ENCODE assay signal across 8 cellular contexts in the genomic region with DNA sequence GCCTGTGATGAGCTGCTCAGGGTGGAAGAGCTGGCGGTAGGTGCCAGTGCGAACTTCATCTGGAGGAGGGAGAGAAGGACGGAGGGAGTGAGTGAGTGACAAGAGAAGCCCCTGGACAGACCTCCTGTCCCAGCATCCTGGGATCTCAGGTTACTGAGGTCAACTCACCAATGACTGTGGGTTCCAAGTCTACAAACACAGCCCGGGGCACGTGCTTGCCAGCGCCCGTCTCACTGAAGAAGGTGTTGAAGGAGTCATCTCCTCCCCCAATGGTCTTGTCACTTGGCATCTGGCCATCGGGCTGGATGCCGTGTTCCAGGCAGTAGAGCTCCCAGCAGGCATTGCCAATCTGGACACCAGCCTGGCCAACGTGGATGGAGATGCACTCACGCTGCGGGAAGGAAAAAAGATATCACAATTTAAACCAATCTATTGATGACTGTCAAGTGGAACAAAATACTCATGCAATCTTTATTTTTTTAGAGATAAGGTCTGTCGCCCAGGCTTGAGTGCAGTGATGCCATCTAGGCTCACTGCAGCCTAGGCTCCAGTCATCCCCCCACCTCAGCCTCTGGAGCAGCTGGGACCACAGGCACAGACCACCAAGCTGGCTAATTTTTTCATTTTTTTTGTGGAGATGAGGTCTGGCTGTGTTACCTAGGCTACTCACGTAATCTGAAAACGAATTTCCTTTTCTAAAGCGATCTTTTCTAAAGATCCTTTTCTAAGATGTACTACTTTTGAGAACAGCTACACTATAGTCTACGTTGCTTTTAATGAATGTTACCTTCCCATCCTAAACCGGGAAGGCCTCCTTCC. TPM values are rescaled to one million over a fixed set of nuclear protein-coding genes. Genes with fewer than 3 reads are reported as not detected.
DNase-seq lines count a peak whose midpoint lies in the region; ATAC-seq, FAIRE-seq and TF ChIP-seq lines count a peak whose summit lies in the region.

No MANE protein-coding gene starts in this region.

- H3K9me3 ChIP-seq in astrocyte (ENCODE audit: insufficient read depth, low read depth, low read length), result no peaks in the 10 kb centered on the region
- H3K9me3 ChIP-seq in thoracic aorta, result no peaks in the 10 kb centered on the region

- H3K36me3 ChIP-seq in astrocyte (ENCODE audit: insufficient read depth, low read length) (peaks cover 26% of the 10 kb centered on the region), thoracic aorta (peaks cover 26% of the 10 kb centered on the region)

- H3K27me3 ChIP-seq in astrocyte (ENCODE audit: insufficient read depth, low read length) (no peaks in the 10 kb centered on the region), layer of hippocampus (ENCODE audit: control insufficient read depth, insufficient read depth, low read length) (no peaks in the 10 kb centered on the region), thoracic aorta (replicated peaks; ENCODE audit: insufficient read depth) (no peaks in the 10 kb centered on the region)

- H2AFZ ChIP-seq in astrocyte (ENCODE audit: low read depth, low read length), result no peak overlapping the region

- H3K4me2 ChIP-seq in astrocyte (ENCODE audit: low read length), result peak overlapping the region; percentile 87

- peaks cover 2% of the 10 kb centered on the region for H3K27me3 Mint-ChIP-seq in activated CD4-positive, alpha-beta T cell treated with anti-CD3 and anti-CD28 coated beads, Interleukin-2, amount 10 ng/mL, durations not matched to agents 24 days and 14 days
- H3K27me3 Mint-ChIP-seq in astrocyte (ENCODE audit: low read depth, unreplicated experiment), result no peaks in the 10 kb centered on the region

- no peak for FAIRE-seq in astrocyte (lab: Jason Lieb, UNC)

- peak overlapping the region; percentile 99 for H3K9ac ChIP-seq in astrocyte (ENCODE audit: low read length)

- peaks cover 44% of the 10 kb centered on the region for H3K36me3 Mint-ChIP-seq in activated CD4-positive, alpha-beta T cell treated with anti-CD3 and anti-CD28 coated beads, Interleukin-2, amount 10 ng/mL, durations not matched to agents 24 days and 14 days (ENCODE audit: low read depth)
- H3K36me3 Mint-ChIP-seq in astrocyte (ENCODE audit: low read depth, unreplicated experiment), result peaks cover 26% of the 10 kb centered on the region

- no peak for ATAC-seq in thoracic aorta (ENCODE audit: insufficient number of reproducible peaks, low FRiP score, low read depth)
- ATAC-seq in GM19452 (IDR thresholded peaks at IDR 0.05; ENCODE audit: unreplicated experiment), result no peak

- no peak for TF ChIP-seq CTCF in astrocyte (IDR thresholded peaks at IDR 0.05; ENCODE audit: insufficient read depth, low read depth, low read length)
- TF ChIP-seq CTCF in thoracic aorta (IDR thresholded peaks at IDR 0.05), result no peak

- peaks cover 36% of the 10 kb centered on the region for H3K4me1 Mint-ChIP-seq in activated CD4-positive, alpha-beta T cell treated with anti-CD3 and anti-CD28 coated beads, Interleukin-2, amount 10 ng/mL, durations not matched to agents 24 days and 14 days
- H3K4me1 Mint-ChIP-seq in astrocyte (ENCODE audit: low read depth, unreplicated experiment), result peaks cover 28% of the 10 kb centered on the region

- H4K20me1 ChIP-seq in astrocyte (ENCODE audit: insufficient read depth, low read length), result peaks cover 36% of the 10 kb centered on the region

- peak overlapping the region; percentile 99 for H3K27ac Mint-ChIP-seq in activated CD4-positive, alpha-beta T cell treated with anti-CD3 and anti-CD28 coated beads, Interleukin-2, amount 10 ng/mL, durations not matched to agents 24 days and 14 days
- H3K27ac Mint-ChIP-seq in astrocyte (ENCODE audit: unreplicated experiment), result peak overlapping the region; percentile 100

- H3K4me1 ChIP-seq in astrocyte (ENCODE audit: insufficient read depth, low read length) (peaks cover 17% of the 10 kb centered on the region), thoracic aorta (ENCODE audit: control insufficient read depth in 1 of 2, low read depth in 2 of 2) (peaks cover 10 to 37% of the 10 kb centered on the region in 2 donors)

- peaks cover 46% of the 10 kb centered on the region for H3K79me2 ChIP-seq in astrocyte (ENCODE audit: insufficient read depth, low read length)

- DNase-seq in activated CD4-positive, alpha-beta T cell treated with anti-CD3 and anti-CD28 coated beads, Interleukin-2, amount 10 ng/mL, durations not matched to agents 24 days and 14 days, result peak; percentile 65
- DNase-seq in activated CD4-positive, alpha-beta T cell treated with anti-CD3 and anti-CD28 coated beads, Interleukin-2, amount 50 U/mL, for 4 hours, result no peak
- DNase-seq in astrocyte (ENCODE audit: low read depth), result no peak
- no peak for DNase-seq in thoracic aorta (ENCODE audit: low spot score)
- no peak for DNase-seq in GF-D8 (lab: John Stamatoyannopoulos, UW)
- no peak for DNase-seq in SHP77 (lab: John Stamatoyannopoulos, UW)

- H3K4me3 Mint-ChIP-seq in activated CD4-positive, alpha-beta T cell treated with anti-CD3 and anti-CD28 coated beads, Interleukin-2, amount 10 ng/mL, durations not matched to agents 24 days and 14 days, result peak overlapping the region; percentile 98
- H3K4me3 Mint-ChIP-seq in astrocyte (ENCODE audit: unreplicated experiment), result peak overlapping the region; percentile 97

- intact Hi-C loops in activated CD4-positive, alpha-beta T cell treated with anti-CD3 and anti-CD28 coated beads, Interleukin-2, amount 10 ng/mL, durations not matched to agents 24 days and 14 days (cut with micrococcal nuclease), result loop anchor here (1.0 to 5.0 kb wide), 6 partner anchors 19 to 613 kb away; a partner anchor contains a TSS

- H3K27ac ChIP-seq in astrocyte (ENCODE audit: low read depth, low read length) (peak overlapping the region; percentile 98), layer of hippocampus (ENCODE audit: low read depth, low read length) (peak overlapping the region; percentile 99), thoracic aorta (peak overlapping the region; percentile 40 to 100)

- no peaks in the 10 kb centered on the region for H3K9me3 Mint-ChIP-seq in activated CD4-positive, alpha-beta T cell treated with anti-CD3 and anti-CD28 coated beads, Interleukin-2, amount 10 ng/mL, durations not matched to agents 24 days and 14 days
- no peaks in the 10 kb centered on the region for H3K9me3 Mint-ChIP-seq in astrocyte (ENCODE audit: unreplicated experiment)

- H3K4me3 ChIP-seq in astrocyte (ENCODE audit: insufficient read depth, low read depth, low read length) (peak overlapping the region; percentile 96), thoracic aorta (peak overlapping the region; percentile 94)

RNA-seq across cellular contexts. Expression of a gene that starts 1.7 kb away (rescaled TPM):
- 1,679 and 1,696 TPM in 2 replicates for total RNA-seq in activated CD4-positive, alpha-beta T cell treated with anti-CD3 and anti-CD28 coated beads, Interleukin-2, amount 10 ng/mL, durations not matched to agents 24 days and 14 days
- 811 and 939 TPM in 2 replicates for total RNA-seq in astrocyte
- total RNA-seq in thoracic aorta, result 100 to 1,000 TPM; 501 to 945 TPM

RNA-seq across cellular contexts. Expression of a gene that starts 18.9 kb away (rescaled TPM):
- total RNA-seq in activated CD4-positive, alpha-beta T cell treated with anti-CD3 and anti-CD28 coated beads, Interleukin-2, amount 10 ng/mL, durations not matched to agents 24 days and 14 days, result 39.9 and 43.7 TPM in 2 replicates
- total RNA-seq in astrocyte, result 58.7 and 61.0 TPM in 2 replicates
- 10 to 100 TPM; 77.7 to 93.4 TPM for total RNA-seq in thoracic aorta

RNA-seq across cellular contexts. Expression of a gene that starts 34.9 kb away (rescaled TPM):
- 0.07 and 0.09 TPM in 2 replicates for total RNA-seq in activated CD4-positive, alpha-beta T cell treated with anti-CD3 and anti-CD28 coated beads, Interleukin-2, amount 10 ng/mL, durations not matched to agents 24 days and 14 days
- total RNA-seq in astrocyte (0.05 and 0.16 TPM in 2 replicates), thoracic aorta (1 to 10 TPM; 1.2 to 2.4 TPM)

RNA-seq across cellular contexts. Expression of a gene that starts 59.3 kb away (rescaled TPM):
- 45.9 and 46.8 TPM in 2 replicates for total RNA-seq in activated CD4-positive, alpha-beta T cell treated with anti-CD3 and anti-CD28 coated beads, Interleukin-2, amount 10 ng/mL, durations not matched to agents 24 days and 14 days
- total RNA-seq in astrocyte, result 772 and 932 TPM in 2 replicates
- 100 to 1,000 TPM; 107 to 259 TPM for total RNA-seq in thoracic aorta

RNA-seq across cellular contexts. Expression of a gene that starts 59.8 kb away (rescaled TPM):
- 10.9 and 11.8 TPM in 2 replicates for total RNA-seq in activated CD4-positive, alpha-beta T cell treated with anti-CD3 and anti-CD28 coated beads, Interleukin-2, amount 10 ng/mL, durations not matched to agents 24 days and 14 days
- total RNA-seq in astrocyte (1.3 and 1.9 TPM in 2 replicates), thoracic aorta (1 to 10 TPM in 1 of 2 donors, not detected in 1; 1.3 TPM)
